ENCODE assay signal across 8 cellular contexts in genomic region chr2:30686000-30686399, GRCh38.
DNase-seq lines count a peak whose midpoint lies in the region; ATAC-seq and TF ChIP-seq lines count a peak whose summit lies in the region.

No MANE protein-coding gene starts in this region.

- DNase-seq in ELR (ENCODE audit: low read depth) = peak; percentile 19
- DNase-seq in mucosa of descending colon = no peak
- no peak for DNase-seq in CD8-positive, alpha-beta memory T cell
- DNase-seq in NCI-H2171 (lab: John Stamatoyannopoulos, UW) = no peak
- no peak for DNase-seq in CD4-positive, alpha-beta T cell

- TF ChIP-seq CTCF in LNCAP (IDR thresholded peaks at IDR 0.05) (peak; percentile 58), mucosa of descending colon (IDR thresholded peaks at IDR 0.05) (no peak)
- TF ChIP-seq CTCF in CD4-positive, alpha-beta T cell (IDR thresholded peaks at IDR 0.05) = no peak

- no peaks in the 10 kb centered on the region for H3K4me1 Mint-ChIP-seq in CD8-positive, alpha-beta memory T cell
- H3K4me1 Mint-ChIP-seq in CD4-positive, alpha-beta T cell (ENCODE audit: low read depth) = no peaks in the 10 kb centered on the region

- CTCF ChIA-PET in CD8-positive, alpha-beta memory T cell (lab: Charles Lee) = interaction anchor here (0.7 to 2.5 kb wide), 5 partner anchors 19 to 521 kb away, joined by 3 to 12 read pairs (median 4); no protein-coding TSS in a partner anchor
- CTCF ChIA-PET in CD4-positive, alpha-beta T cell (lab: Charles Lee) = interaction anchor here (1.7 kb wide), 1 partner anchor 26 kb away, joined by 7 read pairs; no protein-coding TSS in a partner anchor

- no peaks in the 10 kb centered on the region for H3K27me3 ChIP-seq in CD8-positive, alpha-beta memory T cell (ENCODE audit: insufficient read depth, low read length, poor library complexity, severe bottlenecking)
- no peaks in the 10 kb centered on the region for H3K27me3 ChIP-seq in CD4-positive, alpha-beta T cell (ENCODE audit: control insufficient read depth, insufficient read depth, low read length)

- no peak overlapping the region for H3K27ac Mint-ChIP-seq in CD8-positive, alpha-beta memory T cell
- H3K27ac Mint-ChIP-seq in CD4-positive, alpha-beta T cell = no peak overlapping the region

- H3K36me3 ChIP-seq in mucosa of descending colon (ENCODE audit: low read depth) = no peaks in the 10 kb centered on the region
- H3K36me3 ChIP-seq in CD8-positive, alpha-beta memory T cell (ENCODE audit: insufficient read depth, low read length) = no peaks in the 10 kb centered on the region

- no peak overlapping the region for H3K27ac ChIP-seq in CD8-positive, alpha-beta memory T cell (ENCODE audit: low read depth, low read length)
- no peak overlapping the region for H3K27ac ChIP-seq in CD4-positive, alpha-beta T cell (ENCODE audit: low read depth, low read length)

- peaks cover 3 to 6% of the 10 kb centered on the region in 2 donors for H3K27me3 Mint-ChIP-seq in CD8-positive, alpha-beta memory T cell
- H3K27me3 Mint-ChIP-seq in CD4-positive, alpha-beta T cell = no peaks in the 10 kb centered on the region

- H3K36me3 Mint-ChIP-seq in CD8-positive, alpha-beta memory T cell = no peaks in the 10 kb centered on the region
- no peaks in the 10 kb centered on the region for H3K36me3 Mint-ChIP-seq in CD4-positive, alpha-beta T cell (ENCODE audit: low read depth)

- ATAC-seq in SK-N-SH treated with all-trans-retinoic acid at 6 μM for 48 hours (peak; percentile 63), mucosa of descending colon (peak; percentile 61), HG03432 (IDR thresholded peaks at IDR 0.05; ENCODE audit: unreplicated experiment) (no peak)
- no peak for ATAC-seq in CD4-positive, alpha-beta T cell (ENCODE audit: poor library complexity)

- H3K4me1 ChIP-seq in mucosa of descending colon (ENCODE audit: low read depth) = no peaks in the 10 kb centered on the region
- no peaks in the 10 kb centered on the region for H3K4me1 ChIP-seq in CD8-positive, alpha-beta memory T cell (ENCODE audit: insufficient read depth, low read length)

- no peak overlapping the region for H3K4me3 Mint-ChIP-seq in CD8-positive, alpha-beta memory T cell
- H3K4me3 Mint-ChIP-seq in CD4-positive, alpha-beta T cell = no peak overlapping the region

- H3K9me3 ChIP-seq in mucosa of descending colon = no peaks in the 10 kb centered on the region
- H3K9me3 ChIP-seq in CD8-positive, alpha-beta memory T cell (ENCODE audit: low read length) = no peaks in the 10 kb centered on the region
- H3K9me3 ChIP-seq in CD4-positive, alpha-beta T cell (ENCODE audit: control insufficient read depth, low read length) = no peaks in the 10 kb centered on the region

- POLR2A ChIA-PET in CD8-positive, alpha-beta memory T cell (lab: Charles Lee) = interaction anchor here (0.6 kb wide), 1 partner anchor 332 kb away, joined by 4 read pairs; no protein-coding TSS in a partner anchor
- POLR2A ChIA-PET in CD4-positive, alpha-beta T cell (lab: Charles Lee) = no interaction called here

- no peak overlapping the region for H3K4me3 ChIP-seq in mucosa of descending colon
- no peak overlapping the region for H3K4me3 ChIP-seq in CD8-positive, alpha-beta memory T cell (ENCODE audit: low read length)

- no peaks in the 10 kb centered on the region for H3K9me3 Mint-ChIP-seq in CD8-positive, alpha-beta memory T cell
- no peaks in the 10 kb centered on the region for H3K9me3 Mint-ChIP-seq in CD4-positive, alpha-beta T cell

- intact Hi-C loops in mucosa of descending colon (cut with DNase I, micrococcal nuclease) = no loop called here
- intact Hi-C loops in CD4-positive, alpha-beta T cell (cut with DNase I, micrococcal nuclease) = no loop called here

TF ChIP-seq in SK-N-SH treated with all-trans-retinoic acid at 6 μM for 48 hours, 23 proteins besides CTCF, POLR2A, EP300 and RAD21:
- TF ChIP-seq TSHZ2 (CRISPR knock-in tag; IDR thresholded peaks at IDR 0.05) (no peak), GLIS3 (CRISPR knock-in tag; IDR thresholded peaks at IDR 0.05) (no peak), CREB5 (CRISPR knock-in tag; IDR thresholded peaks at IDR 0.05; ENCODE audit: low read depth) (no peak), ISL1 (CRISPR knock-in tag; IDR thresholded peaks at IDR 0.05) (no peak), ESRRG (CRISPR knock-in tag; IDR thresholded peaks at IDR 0.05) (no peak), ZFP30 (CRISPR knock-in tag; IDR thresholded peaks at IDR 0.05) (no peak), CSDC2 (CRISPR knock-in tag; IDR thresholded peaks at IDR 0.05) (no peak)

Comparison
In these comparisons a context has a peak if more than half of its experiments do, and no peak if none do; other contexts are left out.
1. ATAC-seq: peak in SK-N-SH treated with all-trans-retinoic acid at 6 μM for 48 hours (single experiment) and mucosa of descending colon (single experiment); none in HG03432 (single experiment) and CD4-positive, alpha-beta T cell (single experiment).